Comparison of ENCODE assay signal across 8 cellular contexts in the genomic region with DNA sequence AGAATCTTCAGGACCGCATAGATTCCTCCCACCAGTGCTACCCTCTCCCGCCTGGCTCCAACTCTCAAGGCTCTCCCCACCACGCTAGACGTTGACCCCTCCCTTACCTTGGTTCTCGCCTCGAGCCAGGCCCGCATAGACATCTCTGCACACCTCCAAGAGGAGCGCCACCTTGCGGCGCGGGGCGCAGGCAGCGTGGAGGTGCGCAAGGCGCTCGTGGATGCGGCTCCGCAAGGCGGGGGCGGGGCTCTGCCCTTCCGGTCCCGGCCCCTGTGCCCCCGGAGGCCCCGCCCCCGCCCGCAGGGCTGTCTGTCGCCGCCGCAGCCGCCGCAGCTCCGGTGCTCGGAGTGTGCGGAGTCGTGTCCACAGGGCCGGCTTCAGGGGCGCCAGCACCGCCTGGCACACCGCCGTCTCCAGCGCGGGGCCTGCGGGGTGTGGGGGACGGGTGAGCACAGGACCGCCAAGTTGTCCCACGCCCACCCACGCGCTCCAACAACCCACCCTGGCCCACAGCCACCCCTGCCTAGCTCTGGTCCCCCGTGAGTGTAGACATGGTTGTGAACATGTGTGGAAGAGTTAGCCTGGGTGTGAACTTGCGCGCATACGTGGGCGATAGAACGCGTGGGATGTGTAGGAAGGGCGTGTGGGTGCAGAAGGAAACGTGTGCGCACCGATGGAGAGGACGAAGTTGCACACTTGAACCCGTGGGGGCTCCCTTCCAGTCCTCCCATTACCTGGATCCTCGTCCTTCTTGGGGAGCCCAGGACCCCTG. TPM values are rescaled to one million over a fixed set of nuclear protein-coding genes. Genes with fewer than 3 reads are reported as not detected.
DNase-seq lines count a peak whose midpoint lies in the region; ATAC-seq, FAIRE-seq and TF ChIP-seq lines count a peak whose summit lies in the region.

No MANE protein-coding gene starts in this region.

- peak; percentile 32 for TF ChIP-seq POLR2A in GM15510 (IDR thresholded peaks at IDR 0.05; ENCODE audit: borderline replicate concordance, extremely low read depth, insufficient read length)

- H3K9me3 ChIP-seq in RWPE2 (ENCODE audit: severe bottlenecking): no peaks in the 10 kb centered on the region
- H3K9me3 ChIP-seq in pancreas: no peaks in the 10 kb centered on the region
- no peaks in the 10 kb centered on the region for H3K9me3 ChIP-seq in thymus (ENCODE audit: control insufficient read depth)

- H3K4me1 ChIP-seq in RWPE2 (ENCODE audit: insufficient read depth, poor library complexity, severe bottlenecking) (no peaks in the 10 kb centered on the region), pancreas (peaks cover 3 to 12% (median 9%) of the 10 kb centered on the region in 3 donors), thymus (ENCODE audit: control insufficient read depth, insufficient read depth, low read length) (peaks cover 15% of the 10 kb centered on the region)

- CTCF ChIA-PET in activated naive CD4-positive, alpha-beta T cell treated with anti-CD3 and anti-CD28 coated beads, Interleukin-2, amount 10 ng/mL, durations not matched to agents 7 days and 5 days (lab: Charles Lee): interaction anchor here (1.0 to 2.4 kb wide), 11 partner anchors 8 to 467 kb away, joined by 3 to 10 read pairs (median 4); partner anchors contain the start of genes FAM98C, NFKBIB and RINL

- peak overlapping the region; percentile 77 for H3K4me3 Mint-ChIP-seq in activated naive CD4-positive, alpha-beta T cell treated with anti-CD3 and anti-CD28 coated beads, Interleukin-2, amount 10 ng/mL, durations not matched to agents 7 days and 5 days
- peak overlapping the region; percentile 81 for H3K4me3 Mint-ChIP-seq in glutamatergic neuron (ENCODE audit: unreplicated experiment)

- TF ChIP-seq CTCF in RWPE2 (IDR thresholded peaks at IDR 0.05; ENCODE audit: poor library complexity, severe bottlenecking): peak; percentile 85
- peak; percentile 66 for TF ChIP-seq CTCF in glutamatergic neuron (IDR thresholded peaks at IDR 0.05; ENCODE audit: partially characterized antibody, unreplicated experiment)
- peak; percentile 80 to 93 (median 86) for TF ChIP-seq CTCF in pancreas (IDR thresholded peaks at IDR 0.05)

- H3K4me3 ChIP-seq in RWPE2 (ENCODE audit: severe bottlenecking): peak overlapping the region; percentile 24
- H3K4me3 ChIP-seq in pancreas: peak overlapping the region; percentile 20 to 68 (median 44)
- H3K4me3 ChIP-seq in thymus (ENCODE audit: low read length): peak overlapping the region; percentile 55

- intact Hi-C loops in pancreas (cut with DNase I): no loop called here

- peaks cover 3% of the 10 kb centered on the region for H3K9me3 Mint-ChIP-seq in activated naive CD4-positive, alpha-beta T cell treated with anti-CD3 and anti-CD28 coated beads, Interleukin-2, amount 10 ng/mL, durations not matched to agents 7 days and 5 days
- peaks cover 4% of the 10 kb centered on the region for H3K9me3 Mint-ChIP-seq in glutamatergic neuron (ENCODE audit: unreplicated experiment)

- ATAC-seq in HG03095 (IDR thresholded peaks at IDR 0.05; ENCODE audit: unreplicated experiment) (peak; percentile 58), RWPE2 (ENCODE audit: low read depth) (peak; percentile 83), pancreas (peak; percentile 96 to 97 (median 97))

- H3K27ac ChIP-seq in RWPE2 (ENCODE audit: poor library complexity, severe bottlenecking): no peak overlapping the region
- H3K27ac ChIP-seq in pancreas: peak overlapping the region in 1 of 4 donors; percentile 37
- H3K27ac ChIP-seq in thymus (ENCODE audit: low read depth): peak overlapping the region; percentile 84

- 18 to 24% methylated on average over 42 to 62 of the region's 62 CpGs for WGBS in pancreas, 2 donors
- 21% methylated on average over 62 of the region's 62 CpGs for WGBS in thymus

- H3K27me3 ChIP-seq in RWPE2 (ENCODE audit: insufficient read depth, poor library complexity, severe bottlenecking) (no peaks in the 10 kb centered on the region), pancreas (no peaks in the 10 kb centered on the region), thymus (ENCODE audit: control insufficient read depth, insufficient read depth) (no peaks in the 10 kb centered on the region)

- H3K4me1 Mint-ChIP-seq in activated naive CD4-positive, alpha-beta T cell treated with anti-CD3 and anti-CD28 coated beads, Interleukin-2, amount 10 ng/mL, durations not matched to agents 7 days and 5 days: peaks cover 51% of the 10 kb centered on the region
- no peaks in the 10 kb centered on the region for H3K4me1 Mint-ChIP-seq in glutamatergic neuron (ENCODE audit: low read depth, unreplicated experiment)

- H3K36me3 ChIP-seq in RWPE2 (ENCODE audit: low read depth) (no peaks in the 10 kb centered on the region), pancreas (no peaks in the 10 kb centered on the region), thymus (ENCODE audit: control insufficient read depth, insufficient read depth) (no peaks in the 10 kb centered on the region)

- no peaks in the 10 kb centered on the region for H3K27me3 Mint-ChIP-seq in activated naive CD4-positive, alpha-beta T cell treated with anti-CD3 and anti-CD28 coated beads, Interleukin-2, amount 10 ng/mL, durations not matched to agents 7 days and 5 days
- H3K27me3 Mint-ChIP-seq in glutamatergic neuron (ENCODE audit: unreplicated experiment): peaks cover 10% of the 10 kb centered on the region

- no peak for FAIRE-seq in pancreas (lab: Jason Lieb, UNC)

- H3K27ac Mint-ChIP-seq in activated naive CD4-positive, alpha-beta T cell treated with anti-CD3 and anti-CD28 coated beads, Interleukin-2, amount 10 ng/mL, durations not matched to agents 7 days and 5 days: peak overlapping the region; percentile 81
- H3K27ac Mint-ChIP-seq in glutamatergic neuron (ENCODE audit: unreplicated experiment): no peak overlapping the region

- no peak for DNase-seq in RWPE2 (ENCODE audit: low spot score)
- peak; percentile 95 for DNase-seq in activated naive CD4-positive, alpha-beta T cell treated with anti-CD3 and anti-CD28 coated beads, Interleukin-2, amount 10 ng/mL, durations not matched to agents 7 days and 5 days
- DNase-seq in glutamatergic neuron: peak; percentile 78
- DNase-seq in pancreas: peak; percentile 83 to 98 (median 94)
- no peak for DNase-seq in NCI-H1436 (lab: John Stamatoyannopoulos, UW)

- peaks cover 40% of the 10 kb centered on the region for H3K36me3 Mint-ChIP-seq in activated naive CD4-positive, alpha-beta T cell treated with anti-CD3 and anti-CD28 coated beads, Interleukin-2, amount 10 ng/mL, durations not matched to agents 7 days and 5 days
- no peaks in the 10 kb centered on the region for H3K36me3 Mint-ChIP-seq in glutamatergic neuron (ENCODE audit: unreplicated experiment)

RNA-seq across cellular contexts. Expression of gene RINL, which starts 8.1 kb away (rescaled TPM):
- total RNA-seq in glutamatergic neuron (ENCODE audit: unreplicated experiment): 2.7 TPM
- total RNA-seq in pancreas: 10 to 100 TPM in 4 of 6 donors, 1 to 10 TPM in 2; 6.5 to 16.9 (median 10.5) TPM
- 10 to 100 TPM; 17.6 to 26.2 TPM for polyA plus RNA-seq in pancreas
- polyA plus RNA-seq in thymus: 38.2 TPM

RNA-seq across cellular contexts. Expression of gene HNRNPL, which starts 20.2 kb away (rescaled TPM):
- total RNA-seq in glutamatergic neuron (ENCODE audit: unreplicated experiment) (371 TPM), pancreas (100 to 1,000 TPM in 4 of 6 donors, 10 to 100 TPM in 2; 97.0 to 161 (median 129) TPM)
- polyA plus RNA-seq in pancreas (100 to 1,000 TPM in 1 of 2 donors, 10 to 100 TPM in 1; 89.2 to 128 TPM), thymus (198 TPM)

RNA-seq across cellular contexts. Expression of gene SIRT2, which starts 29.4 kb away (rescaled TPM):
- total RNA-seq in glutamatergic neuron (ENCODE audit: unreplicated experiment) (91.3 TPM), pancreas (10 to 100 TPM; 16.2 to 27.0 (median 19.0) TPM)
- polyA plus RNA-seq in pancreas (10 to 100 TPM; 33.5 to 44.4 TPM), thymus (38.3 TPM)

RNA-seq across cellular contexts. Expression of gene NFKBIB, which starts 29.7 kb away (rescaled TPM):
- 12.8 TPM for total RNA-seq in glutamatergic neuron (ENCODE audit: unreplicated experiment)
- 10 to 100 TPM in 2 of 6 donors, 1 to 10 TPM in 4; 6.8 to 14.3 (median 9.3) TPM for total RNA-seq in pancreas
- polyA plus RNA-seq in pancreas: 10 to 100 TPM; 12.3 to 26.8 TPM
- polyA plus RNA-seq in thymus: 23.6 TPM

RNA-seq across cellular contexts. Expression of gene ECH1, which starts 38.4 kb away (rescaled TPM):
- total RNA-seq in glutamatergic neuron (ENCODE audit: unreplicated experiment) (77.8 TPM), pancreas (100 to 1,000 TPM in 1 of 6 donors, 10 to 100 TPM in 5; 70.7 to 126 (median 92.5) TPM)
- polyA plus RNA-seq in pancreas (100 to 1,000 TPM; 112 to 197 TPM), thymus (178 TPM)

Comparison
In these comparisons a context has a peak if more than half of its experiments do, and no peak if none do; other contexts are left out.
1. DNase-seq: peak in activated naive CD4-positive, alpha-beta T cell treated with anti-CD3 and anti-CD28 coated beads, Interleukin-2, amount 10 ng/mL, durations not matched to agents 7 days and 5 days (single experiment), glutamatergic neuron (single experiment) and pancreas (6 of 6); none in RWPE2 (single experiment) and NCI-H1436 (single experiment).
2. Peak in every context shown above with its lines, with median percentiles within 50 percentile points of each other: ATAC-seq, H3K4me3 ChIP-seq and CTCF ChIP-seq.